Comparison of ENCODE assay signal across 1 cellular context in genomic region chr9:124009835-124010226, GRCh38.
TF ChIP-seq lines count a peak whose summit lies in the region.

No MANE protein-coding gene starts in this region.

TF ChIP-seq in H1, 55 proteins besides CTCF, POLR2A, EP300 and RAD21:
- TF ChIP-seq TBP (IDR thresholded peaks at IDR 0.05; ENCODE audit: low read depth, low read length) (no peak), CHD7 (IDR thresholded peaks at IDR 0.05; ENCODE audit: insufficient replicate concordance, low read length) (no peak), EZH2 (IDR thresholded peaks at IDR 0.05; ENCODE audit: low read depth, low read length, severe bottlenecking) (peak; percentile 80), KDM4A (IDR thresholded peaks at IDR 0.05; ENCODE audit: low read depth, low read length, severe bottlenecking) (no peak), CBX8 (IDR thresholded peaks at IDR 0.05; ENCODE audit: borderline replicate concordance, low read depth, low read length) (peak; percentile 84; the same call in 1 of the 2 replicates), MAX (IDR thresholded peaks at IDR 0.05) (no peak), YY1 (IDR thresholded peaks at IDR 0.05; ENCODE audit: low read depth, low read length) (no peak), MAFK (IDR thresholded peaks at IDR 0.05; ENCODE audit: low read depth, low read length) (no peak), RNF2 (IDR thresholded peaks at IDR 0.05; ENCODE audit: borderline replicate concordance, low read depth, low read length, missing control alignments, poor library complexity, severe bottlenecking) (peak; percentile 90), TCF12 (IDR thresholded peaks at IDR 0.05; ENCODE audit: low read depth, low read length) (0 out of 2 replicates have a peak, but pooled peaks have one; percentile 10), SIX5 (IDR thresholded peaks at IDR 0.05; ENCODE audit: low read depth, low read length) (no peak)
